8 cellular contexts compared by ENCODE assay signal in the genomic region with DNA sequence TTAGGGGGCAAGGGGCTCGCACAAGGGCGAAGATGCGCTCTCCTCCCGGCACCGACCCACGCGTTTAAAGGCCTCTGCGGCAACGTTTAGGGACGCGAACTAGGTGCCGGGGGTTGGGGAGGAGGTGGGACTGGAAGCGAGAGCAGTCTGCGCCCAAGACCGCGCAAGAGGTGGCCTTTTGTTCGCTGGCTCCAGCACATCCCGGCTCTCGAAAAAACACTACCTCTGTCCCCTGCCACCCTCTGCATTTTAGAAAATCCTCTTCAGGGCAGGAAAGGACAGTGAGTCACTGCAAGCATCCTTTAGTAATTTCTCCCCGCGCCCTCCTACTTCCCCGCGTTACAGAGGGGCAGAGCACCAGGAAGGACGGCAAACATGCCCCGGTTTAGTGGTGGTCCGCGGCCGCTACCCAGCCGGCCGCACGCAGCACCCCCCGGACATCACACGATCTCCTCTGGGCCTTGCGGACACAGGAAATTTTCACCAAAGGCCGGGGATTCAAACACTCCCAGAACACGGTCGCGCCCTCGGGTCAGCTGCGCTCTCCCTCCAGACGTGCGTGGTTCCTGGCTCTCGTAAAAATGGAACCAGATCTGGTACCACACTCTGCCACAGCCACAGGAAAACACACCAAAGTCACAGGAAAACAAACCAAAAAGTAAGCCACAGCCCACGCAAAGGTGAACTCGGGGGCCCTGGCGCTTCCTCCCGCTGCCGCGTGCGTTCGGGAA. TPM values are rescaled to one million over a fixed set of nuclear protein-coding genes. Genes with fewer than 3 reads are reported as not detected.
A peak's percentile ranks its signal among the peaks of the same experiment; 100 is the strongest.
DNase-seq lines count a peak whose midpoint lies in the region; ATAC-seq and TF ChIP-seq lines count a peak whose summit lies in the region.

No MANE protein-coding gene starts in this region.

- TF ChIP-seq POLR2A in breast epithelium (IDR thresholded peaks at IDR 0.05) = no peak

- H3K79me2 ChIP-seq in GM23248 (ENCODE audit: insufficient read depth) = peaks cover 56% of the 10 kb centered on the region

- 2% methylated on average over 44 to 51 of the region's 51 CpGs for WGBS in GM23248 (ENCODE audit: low coverage in 1 of 2, low lambda C conversion rate in 2 of 2, missing lambda C conversion rate in 2 of 2), 2 experiments

- intact Hi-C loops in breast epithelium (cut with DNase I; ENCODE audit: low total_unique reads) (loop anchor here (10.0 kb wide), 1 partner anchor 73 kb away; no protein-coding TSS in a partner anchor), left lung (cut with DNase I) (no loop called here)

- 0 out of 2 replicates have a peak, but pooled peaks cover 8% of the 10 kb centered on the region for H4K20me1 ChIP-seq in GM23248 (ENCODE audit: insufficient read depth)

- DNase-seq in A172 (ENCODE audit: low spot score) (peak; percentile 25), GM23248 (peak; percentile 71), breast epithelium (ENCODE audit: low spot score in 2 of 2) (no peak), left lung (peak in 1 of 2 donors; percentile 78), iPS-NIHi7 (ENCODE audit: extremely low spot score) (no peak)
- peak; percentile 6 for DNase-seq in stimulated activated CD8-positive, alpha-beta memory T cell treated with anti-CD3 and anti-CD28 coated beads, Interleukin-12 subunit alpha, Interleukin-12 subunit beta, amount 100 ng/mL, for 1 hour (ENCODE audit: low read depth)

- H3K4me3 ChIP-seq in GM23248 (peak overlapping the region; percentile 99), breast epithelium (peak overlapping the region; percentile 54 to 77 (median 73)), left lung (peak overlapping the region; percentile 52 to 56)

- H3K9me2 ChIP-seq in GM23248 (ENCODE audit: insufficient read depth) = no peaks in the 10 kb centered on the region

- H3K36me3 ChIP-seq in GM23248 (ENCODE audit: low read depth) (no peaks in the 10 kb centered on the region), breast epithelium (no peaks in the 10 kb centered on the region), left lung (no peaks in the 10 kb centered on the region)

- in situ Hi-C loops in GM23248 (cut with MboI) = no loop called here

- ATAC-seq in SK-N-SH treated with all-trans-retinoic acid at 6 μM for 48 hours = peak; percentile 33
- peak; percentile 10 for ATAC-seq in left lung
- ATAC-seq in HG03175 (IDR thresholded peaks at IDR 0.05; ENCODE audit: unreplicated experiment) = no peak

- TF ChIP-seq CTCF in breast epithelium (IDR thresholded peaks at IDR 0.05) (no peak), left lung (IDR thresholded peaks at IDR 0.05) (no peak)

- peaks cover 28% of the 10 kb centered on the region for H3F3A ChIP-seq in GM23248 (ENCODE audit: insufficient read depth)

- H3K4me2 ChIP-seq in GM23248 (ENCODE audit: unreplicated experiment) = peak overlapping the region; percentile 90

- H3K4me1 ChIP-seq in GM23248 (ENCODE audit: insufficient read depth) (peaks cover 41% of the 10 kb centered on the region), breast epithelium (peaks cover 0 to 9% of the 10 kb centered on the region in 2 donors), left lung (peaks cover 7 to 53% of the 10 kb centered on the region in 2 donors)

- peak overlapping the region; percentile 46 for H3K27ac ChIP-seq in GM23248
- peak overlapping the region; percentile 95 to 97 for H3K27ac ChIP-seq in breast epithelium
- H3K27ac ChIP-seq in left lung = peak overlapping the region; percentile 84 to 88

- no peaks in the 10 kb centered on the region for H3K9me3 ChIP-seq in GM23248 (ENCODE audit: low read depth)
- no peaks in the 10 kb centered on the region for H3K9me3 ChIP-seq in breast epithelium
- no peaks in the 10 kb centered on the region for H3K9me3 ChIP-seq in left lung

- peak overlapping the region; percentile 94 for H3K9ac ChIP-seq in GM23248

- H3K27me3 ChIP-seq in GM23248 (replicated peaks; ENCODE audit: insufficient read depth) = no peaks in the 10 kb centered on the region
- H3K27me3 ChIP-seq in breast epithelium = no peaks in the 10 kb centered on the region
- H3K27me3 ChIP-seq in left lung = peaks cover 22 to 45% of the 10 kb centered on the region in 2 donors

- H2AFZ ChIP-seq in GM23248 = peak overlapping the region; percentile 85

TF ChIP-seq in SK-N-SH treated with all-trans-retinoic acid at 6 μM for 48 hours, 23 proteins besides CTCF, POLR2A, EP300 and RAD21:
- TF ChIP-seq, protein P1, sequence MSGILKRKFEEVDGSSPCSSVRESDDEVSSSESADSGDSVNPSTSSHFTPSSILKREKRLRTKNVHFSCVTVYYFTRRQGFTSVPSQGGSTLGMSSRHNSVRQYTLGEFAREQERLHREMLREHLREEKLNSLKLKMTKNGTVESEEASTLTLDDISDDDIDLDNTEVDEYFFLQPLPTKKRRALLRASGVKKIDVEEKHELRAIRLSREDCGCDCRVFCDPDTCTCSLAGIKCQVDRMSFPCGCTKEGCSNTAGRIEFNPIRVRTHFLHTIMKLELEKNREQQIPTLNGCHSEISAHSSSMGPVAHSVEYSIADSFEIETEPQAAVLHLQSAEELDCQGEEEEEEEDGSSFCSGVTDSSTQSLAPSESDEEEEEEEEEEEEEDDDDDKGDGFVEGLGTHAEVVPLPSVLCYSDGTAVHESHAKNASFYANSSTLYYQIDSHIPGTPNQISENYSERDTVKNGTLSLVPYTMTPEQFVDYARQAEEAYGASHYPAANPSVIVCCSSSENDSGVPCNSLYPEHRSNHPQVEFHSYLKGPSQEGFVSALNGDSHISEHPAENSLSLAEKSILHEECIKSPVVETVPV (CRISPR knock-in tag; IDR thresholded peaks at IDR 0.05) = no peak
- TF ChIP-seq ZFP30 (CRISPR knock-in tag; IDR thresholded peaks at IDR 0.05) (no peak), TCF4 (CRISPR knock-in tag; IDR thresholded peaks at IDR 0.05; ENCODE audit: borderline replicate concordance) (no peak), ZFP3 (CRISPR knock-in tag; IDR thresholded peaks at IDR 0.05) (peak; percentile 90)
- TF ChIP-seq, protein P2, sequence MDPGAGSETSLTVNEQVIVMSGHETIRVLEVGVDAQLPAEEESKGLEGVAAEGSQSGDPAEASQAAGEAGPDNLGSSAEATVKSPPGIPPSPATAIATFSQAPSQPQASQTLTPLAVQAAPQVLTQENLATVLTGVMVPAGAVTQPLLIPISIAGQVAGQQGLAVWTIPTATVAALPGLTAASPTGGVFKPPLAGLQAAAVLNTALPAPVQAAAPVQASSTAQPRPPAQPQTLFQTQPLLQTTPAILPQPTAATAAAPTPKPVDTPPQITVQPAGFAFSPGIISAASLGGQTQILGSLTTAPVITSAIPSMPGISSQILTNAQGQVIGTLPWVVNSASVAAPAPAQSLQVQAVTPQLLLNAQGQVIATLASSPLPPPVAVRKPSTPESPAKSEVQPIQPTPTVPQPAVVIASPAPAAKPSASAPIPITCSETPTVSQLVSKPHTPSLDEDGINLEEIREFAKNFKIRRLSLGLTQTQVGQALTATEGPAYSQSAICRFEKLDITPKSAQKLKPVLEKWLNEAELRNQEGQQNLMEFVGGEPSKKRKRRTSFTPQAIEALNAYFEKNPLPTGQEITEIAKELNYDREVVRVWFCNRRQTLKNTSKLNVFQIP (CRISPR knock-in tag; IDR thresholded peaks at IDR 0.05; ENCODE audit: borderline replicate concordance, low read depth) = no peak
TF ChIP-seq in SK-N-SH treated with all-trans-retinoic acid at 6 μM for 48 hours: peak in this region for 1.

RNA-seq across cellular contexts. Expression of gene SLC38A1, which starts 1.1 kb away (rescaled TPM):
- total RNA-seq in A172 (2014; rRNA removed; shearing (Covaris generic)) = 89.2 and 91.2 TPM in 2 replicates
- 79.9 and 81.7 TPM in 2 replicates for total RNA-seq in GM23248 (2014; rRNA removed; shearing (Covaris generic))
- polyA plus RNA-seq in GM23248 (2016; fragmentation: Nextera tagmentation; extraction: Ambion mirVana) = 88.7 and 92.0 TPM in 2 replicates
- total RNA-seq in breast epithelium (100 to 1,000 TPM in 2 of 3 donors, 1 to 10 TPM in 1; 7.8 to 219 (median 101) TPM), left lung (10 to 100 TPM; 58.7 to 67.5 TPM)

Comparison
In these comparisons a context has a peak if more than half of its experiments do, and no peak if none do; other contexts are left out.
1. DNase-seq: peak in A172 (single experiment), GM23248 (single experiment) and stimulated activated CD8-positive, alpha-beta memory T cell treated with anti-CD3 and anti-CD28 coated beads, Interleukin-12 subunit alpha, Interleukin-12 subunit beta, amount 100 ng/mL, for 1 hour (single experiment); none in breast epithelium (0 of 2) and iPS-NIHi7 (single experiment).
2. H3K27ac ChIP-seq: peak in every context shown above with its lines; median percentile 96 in breast epithelium; 86 in left lung; 46 in GM23248.
3. Peak in every context shown above with its lines, with median percentiles within 50 percentile points of each other: H3K4me3 ChIP-seq.